In genomic region chr1:160830321-160831153, GRCh38 we compare ENCODE assay signal across 8 cellular contexts. TPM values are rescaled to one million over a fixed set of nuclear protein-coding genes. Genes with fewer than 3 reads are reported as not detected.
A peak's percentile ranks its signal among the peaks of the same experiment; 100 is the strongest.
DNase-seq lines count a peak whose midpoint lies in the region; ATAC-seq lines count a peak whose summit lies in the region.

No MANE protein-coding gene starts in this region.

- peaks cover 27 to 42% (median 33%) of the 10 kb centered on the region in 3 donors for H3K4me1 Mint-ChIP-seq in T-cell
- H3K4me1 Mint-ChIP-seq in activated naive CD8-positive, alpha-beta T cell treated with anti-CD3 and anti-CD28 coated beads for 36 hours: peaks cover 28% of the 10 kb centered on the region

- peak overlapping the region; percentile 53 to 87 for H3K27ac Mint-ChIP-seq in T-cell
- H3K27ac Mint-ChIP-seq in activated naive CD8-positive, alpha-beta T cell treated with anti-CD3 and anti-CD28 coated beads for 36 hours: peak overlapping the region; percentile 80

- POLR2A ChIA-PET in T-cell (lab: Charles Lee): no interaction called here

- DNase-seq in ELF-1 (ENCODE audit: low read depth, low spot score) (peak; percentile 92), HUDEP-2 (lab: John Stamatoyannopoulos, UW; ENCODE audit: unreplicated experiment in 76 of 76) (peak in 59 of 76 experiments; percentile 14 to 76 (median 49)), T-cell (peak; percentile 48 to 83 (median 73)), iPS DF 19.7 (ENCODE audit: low read depth, low spot score) (peak; percentile 42)
- DNase-seq in activated naive CD8-positive, alpha-beta T cell treated with anti-CD3 and anti-CD28 coated beads for 36 hours: peak; percentile 72
- peak; percentile 83 to 86 for DNase-seq in stimulated activated CD4-positive, alpha-beta T cell treated with anti-CD3 and anti-CD28 coated beads, Interleukin-2, amount 100 ng/mL, for 24 hours

- ATAC-seq in T-cell (replicated peaks in 1 of 4) (peak; percentile 72 to 81 (median 76)), HG03342 (IDR thresholded peaks at IDR 0.05; ENCODE audit: unreplicated experiment) (no peak), HG02840 (IDR thresholded peaks at IDR 0.05; ENCODE audit: low FRiP score, unreplicated experiment) (no peak)

- no peaks in the 10 kb centered on the region for H3K9me3 Mint-ChIP-seq in T-cell
- no peaks in the 10 kb centered on the region for H3K9me3 Mint-ChIP-seq in activated naive CD8-positive, alpha-beta T cell treated with anti-CD3 and anti-CD28 coated beads for 36 hours

- H3K27me3 Mint-ChIP-seq in T-cell: no peaks in the 10 kb centered on the region
- no peaks in the 10 kb centered on the region for H3K27me3 Mint-ChIP-seq in activated naive CD8-positive, alpha-beta T cell treated with anti-CD3 and anti-CD28 coated beads for 36 hours

- no peak overlapping the region for H3K4me3 Mint-ChIP-seq in T-cell
- no peak overlapping the region for H3K4me3 Mint-ChIP-seq in activated naive CD8-positive, alpha-beta T cell treated with anti-CD3 and anti-CD28 coated beads for 36 hours

- CTCF ChIA-PET in T-cell (lab: Charles Lee): interaction anchor here (0.5 to 2.2 kb wide), 8 partner anchors 18 to 150 kb away, joined by 3 to 11 read pairs (median 4); no protein-coding TSS in a partner anchor

- peaks cover 22% of the 10 kb centered on the region for H3K36me3 Mint-ChIP-seq in T-cell
- peaks cover 4% of the 10 kb centered on the region for H3K36me3 Mint-ChIP-seq in activated naive CD8-positive, alpha-beta T cell treated with anti-CD3 and anti-CD28 coated beads for 36 hours

RNA-seq across cellular contexts. Expression of gene CD244, which starts 32.1 kb away (rescaled TPM):
- 10 to 100 TPM in 1 of 5 donors, 1 to 10 TPM in 4; 1.1 to 12.4 (median 2.9) TPM for total RNA-seq in T-cell
- total RNA-seq in activated naive CD8-positive, alpha-beta T cell treated with anti-CD3 and anti-CD28 coated beads for 36 hours: under 1 TPM; 0.28 to 0.37 TPM

RNA-seq across cellular contexts. Expression of gene LY9, which starts 34.6 kb away (rescaled TPM):
- total RNA-seq in T-cell: 100 to 1,000 TPM in 3 of 5 donors, 10 to 100 TPM in 2; 95.4 to 127 (median 101) TPM
- 10 to 100 TPM; 28.3 to 29.0 TPM for total RNA-seq in activated naive CD8-positive, alpha-beta T cell treated with anti-CD3 and anti-CD28 coated beads for 36 hours

RNA-seq across cellular contexts. Expression of gene ITLN1, which starts 54.4 kb away (rescaled TPM):
- not detected for total RNA-seq in T-cell
- not detected for total RNA-seq in activated naive CD8-positive, alpha-beta T cell treated with anti-CD3 and anti-CD28 coated beads for 36 hours

Comparison
In these comparisons a context has a peak if more than half of its experiments do, and no peak if none do; other contexts are left out.
1. DNase-seq: peak in every context shown above with its lines; median percentile 92 in ELF-1; 84 in stimulated activated CD4-positive, alpha-beta T cell treated with anti-CD3 and anti-CD28 coated beads, Interleukin-2, amount 100 ng/mL, for 24 hours; 73 in T-cell; 72 in activated naive CD8-positive, alpha-beta T cell treated with anti-CD3 and anti-CD28 coated beads for 36 hours; 49 in HUDEP-2; 42 in iPS DF 19.7.
2. ATAC-seq: peak in T-cell (4 of 4); none in HG03342 (single experiment) and HG02840 (single experiment).